Comparison of ENCODE assay signal across 22 cellular contexts in genomic region chr14:76509291-76509690, GRCh38.
"Had no signal": no experiment of that assay in that cellular context is flagged by ENCODE, and none has a peak within 500 bp of the region (broad histone marks: within the 10 kb centered on the region; RNA-seq: fewer than 3 reads in every experiment).

No MANE protein-coding gene starts in this region.

- H3K4me1 ChIP-seq: body of pancreas, tibial artery had no signal

- DNase-seq: activated CD4-positive, alpha-beta T cell treated with anti-CD3 and anti-CD28 coated beads, Interleukin-2, amount 10 ng/mL, durations not matched to agents 24 days and 14 days; activated CD4-positive, CD25-positive, alpha-beta regulatory T cell; activated CD8-positive, alpha-beta T cell treated with anti-CD3 and anti-CD28 coated beads, Interleukin-2, amount 10 ng/mL, durations not matched to agents 7 days and 5 days; activated naive CD4-positive, alpha-beta T cell treated with anti-CD3 and anti-CD28 coated beads for 36 hours; activated T-cell treated with anti-CD3 and anti-CD28 coated beads, Interleukin-2, amount 50 U/mL, for 24 hours; body of pancreas; dorsolateral prefrontal cortex; foreskin fibroblast; hippocampal formation; islet precursor cell; midbrain; nephron progenitor cell; stimulated activated naive CD8-positive, alpha-beta T cell treated with anti-CD3 and anti-CD28 coated beads, Interleukin-15, Interleukin-2, amounts not matched to agents 100 U/mL and 50 U/mL, for 24 hours; substantia nigra; tibial artery had no signal

- H3K4me3 ChIP-seq: body of pancreas, dorsolateral prefrontal cortex, right atrium auricular region, tibial artery had no signal

- H3K27me3 ChIP-seq: body of pancreas, right atrium auricular region had no signal

- H3K9me3 Mint-ChIP-seq: activated CD4-positive, alpha-beta T cell treated with anti-CD3 and anti-CD28 coated beads, Interleukin-2, amount 10 ng/mL, durations not matched to agents 24 days and 14 days; activated naive CD4-positive, alpha-beta T cell treated with anti-CD3 and anti-CD28 coated beads for 36 hours; activated T-cell treated with anti-CD3 and anti-CD28 coated beads, Interleukin-2, amount 50 U/mL, for 24 hours; activated T-helper 2 cell treated with anti-CD3 and anti-CD28 coated beads, Interferon-gamma antibody, Interleukin-2, Interleukin-4, amounts not matched to agents 10 μg/mL and 5 μg/mL and 100 μg/mL, durations not matched to agents 14 hours and 24 hours and 36 hours; nephron progenitor cell; T-helper 2 cell treated with Interferon-gamma antibody and Interleukin-4, amounts not matched to agents 5 μg/mL and 100 μg/mL, for 36 hours had no signal

- H3K27ac ChIP-seq: body of pancreas, dorsolateral prefrontal cortex, epithelial cell of prostate, right atrium auricular region, tibial artery had no signal

- H3K4me3 Mint-ChIP-seq: activated CD4-positive, alpha-beta T cell treated with anti-CD3 and anti-CD28 coated beads, Interleukin-2, amount 10 ng/mL, durations not matched to agents 24 days and 14 days; activated CD8-positive, alpha-beta T cell treated with anti-CD3 and anti-CD28 coated beads, Interleukin-2, amount 10 ng/mL, durations not matched to agents 7 days and 5 days; activated naive CD4-positive, alpha-beta T cell treated with anti-CD3 and anti-CD28 coated beads for 36 hours; activated T-cell treated with anti-CD3 and anti-CD28 coated beads, Interleukin-2, amount 50 U/mL, for 24 hours; nephron progenitor cell; T-helper 2 cell treated with Interferon-gamma antibody and Interleukin-4, amounts not matched to agents 5 μg/mL and 100 μg/mL, for 36 hours had no signal

- FAIRE-seq: TTC549, urothelium cell line had no signal

- H3K9me3 ChIP-seq: body of pancreas, right atrium auricular region, tibial artery had no signal

- H3K27ac Mint-ChIP-seq: activated CD4-positive, alpha-beta T cell treated with anti-CD3 and anti-CD28 coated beads, Interleukin-2, amount 10 ng/mL, durations not matched to agents 24 days and 14 days; activated CD8-positive, alpha-beta T cell treated with anti-CD3 and anti-CD28 coated beads, Interleukin-2, amount 10 ng/mL, durations not matched to agents 7 days and 5 days; activated naive CD4-positive, alpha-beta T cell treated with anti-CD3 and anti-CD28 coated beads for 36 hours; activated T-cell treated with anti-CD3 and anti-CD28 coated beads, Interleukin-2, amount 50 U/mL, for 24 hours; activated T-helper 2 cell treated with anti-CD3 and anti-CD28 coated beads, Interferon-gamma antibody, Interleukin-2, Interleukin-4, amounts not matched to agents 10 μg/mL and 5 μg/mL and 100 μg/mL, durations not matched to agents 14 hours and 24 hours and 36 hours; nephron progenitor cell; progenitor cell of endocrine pancreas; T-helper 2 cell treated with Interferon-gamma antibody and Interleukin-4, amounts not matched to agents 5 μg/mL and 100 μg/mL, for 36 hours had no signal

- H3K36me3 ChIP-seq: right atrium auricular region, tibial artery had no signal
